Comparison of ENCODE assay signal across 8 cellular contexts in the genomic region with DNA sequence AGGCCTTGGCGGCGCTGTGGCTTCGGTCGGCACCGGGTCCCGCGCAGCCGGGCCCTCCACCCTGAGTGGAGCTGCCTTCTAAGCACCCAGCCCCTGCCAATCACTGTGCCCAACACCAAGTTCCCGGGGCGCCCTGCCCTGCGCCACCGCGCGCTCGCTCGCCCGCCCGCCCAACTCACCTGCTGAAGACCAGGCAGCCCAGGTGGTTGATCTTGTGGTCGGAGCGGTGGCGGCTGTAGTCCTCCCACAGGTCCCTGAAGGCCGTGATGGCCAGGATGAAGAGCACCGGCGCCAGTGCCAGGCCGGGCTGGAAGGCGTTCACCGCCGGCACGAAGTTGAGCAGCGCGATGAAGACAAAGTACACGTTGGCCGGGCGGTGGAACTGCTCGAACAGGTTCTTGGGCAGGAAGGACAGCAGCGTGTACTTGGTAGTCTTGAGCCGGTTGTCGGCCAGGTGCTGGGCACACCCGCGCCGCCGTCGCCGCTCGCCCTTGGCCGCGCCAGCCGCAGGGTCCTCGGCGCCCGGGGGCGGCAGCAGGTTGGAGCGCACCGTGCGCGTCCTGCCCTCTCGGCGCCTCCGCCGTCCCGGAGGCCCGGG. TPM values are rescaled to one million over a fixed set of nuclear protein-coding genes. Genes with fewer than 3 reads are reported as not detected.
DNase-seq lines count a peak whose midpoint lies in the region; ATAC-seq and TF ChIP-seq lines count a peak whose summit lies in the region.

No MANE protein-coding gene starts in this region.

- no peak for ATAC-seq in HG03097 (IDR thresholded peaks at IDR 0.05; ENCODE audit: low FRiP score, unreplicated experiment)

- H3K27me3 ChIP-seq in left ventricle myocardium inferior (ENCODE audit: low read depth) (peaks cover 91% of the 10 kb centered on the region), sigmoid colon (no peaks in the 10 kb centered on the region)

- TF ChIP-seq CTCF in left ventricle myocardium inferior (IDR thresholded peaks at IDR 0.05; ENCODE audit: borderline replicate concordance) (no peak), sigmoid colon (IDR thresholded peaks at IDR 0.05) (no peak)

- in situ Hi-C loops in KBM-7 (cut with MboI; ENCODE audit: low pct_unique_long_range_greater_than_20kb, low sequenced_read_pairs) = no loop called here

- 1 to 16% methylated on average over 62 of the region's 62 CpGs for WGBS in sigmoid colon, 2 donors

- no peaks in the 10 kb centered on the region for H3K9me3 ChIP-seq in left ventricle myocardium inferior (replicated peaks)
- no peaks in the 10 kb centered on the region for H3K9me3 ChIP-seq in sigmoid colon

- intact Hi-C loops in left ventricle myocardium inferior (cut with micrococcal nuclease) (no loop called here), sigmoid colon (cut with DNase I) (loop anchor here (5.0 to 10.0 kb wide), 3 partner anchors 70 to 188 kb away; no protein-coding TSS in a partner anchor), head of caudate nucleus (cut with DNase I) (no loop called here)

- H3K27ac ChIP-seq in left ventricle myocardium inferior (replicated peaks) (peak overlapping the region; percentile 24), sigmoid colon (peak overlapping the region; percentile 73 to 95 (median 84))

- no peak for TF ChIP-seq POLR2A in sigmoid colon (IDR thresholded peaks at IDR 0.05)

- H3K4me1 ChIP-seq in left ventricle myocardium inferior = peaks cover 17% of the 10 kb centered on the region
- peaks cover 0 to 48% (median 42%) of the 10 kb centered on the region in 4 donors for H3K4me1 ChIP-seq in sigmoid colon

- peak overlapping the region; percentile 68 for H3K4me3 ChIP-seq in left ventricle myocardium inferior
- peak overlapping the region; percentile 39 to 68 (median 66) for H3K4me3 ChIP-seq in sigmoid colon

- TF ChIP-seq EP300 in sigmoid colon (IDR thresholded peaks at IDR 0.05) = no peak

- DNase-seq in KBM-7 = peak; percentile 41
- peak; percentile 52 for DNase-seq in activated effector memory CD4-positive, alpha-beta T cell treated with Interleukin-2 at 50 U/mL for 16 hours
- DNase-seq in left ventricle myocardium inferior = no peak
- no peak for DNase-seq in sigmoid colon
- no peak for DNase-seq in HuH-7.5 (ENCODE audit: low spot score)
- no peak for DNase-seq in head of caudate nucleus
- no peak for DNase-seq in kidney glomerular epithelial cell (lab: John Stamatoyannopoulos, UW)

- H3K36me3 ChIP-seq in left ventricle myocardium inferior (no peaks in the 10 kb centered on the region), sigmoid colon (no peaks in the 10 kb centered on the region)

RNA-seq across cellular contexts. Expression of a gene that starts 0.6 kb away (rescaled TPM):
- total RNA-seq in left ventricle myocardium inferior (0.58 TPM), sigmoid colon (1 to 10 TPM; 1.8 to 7.7 (median 5.0) TPM)
- 1 to 10 TPM in 2 of 3 donors, under 1 TPM in 1; 0.23 to 3.2 (median 1.2) TPM for polyA plus RNA-seq in sigmoid colon

Comparison
In these comparisons a context has a peak if more than half of its experiments do, and no peak if none do; other contexts are left out.
1. DNase-seq: peak in KBM-7 (single experiment) and activated effector memory CD4-positive, alpha-beta T cell treated with Interleukin-2 at 50 U/mL for 16 hours (single experiment); none in left ventricle myocardium inferior (single experiment), sigmoid colon (single experiment), HuH-7.5 (single experiment), head of caudate nucleus (0 of 42) and kidney glomerular epithelial cell (single experiment).